ENCODE assay signal across 31 cellular contexts in genomic region chr12:124979568-124979967, GRCh38. TPM values are rescaled to one million over a fixed set of nuclear protein-coding genes. Genes with fewer than 3 reads are reported as not detected.
DNase-seq lines count a peak whose midpoint lies in the region; ATAC-seq, FAIRE-seq and TF ChIP-seq lines count a peak whose summit lies in the region.
"Had no signal": no experiment of that assay in that cellular context is flagged by ENCODE, and none has a peak within 500 bp of the region (broad histone marks: within the 10 kb centered on the region; RNA-seq: fewer than 3 reads in every experiment).

No MANE protein-coding gene starts in this region.

- no peak for ATAC-seq in DND-41 (ENCODE audit: insufficient read depth, low read depth)
- ATAC-seq in aorta (ENCODE audit: low FRiP score), result no peak
- ATAC-seq: natural killer cell had no signal

- no peaks in the 10 kb centered on the region for H3K23me2 ChIP-seq in H1 (ENCODE audit: low read depth, low read length)

- H2AK5ac ChIP-seq in H1 (ENCODE audit: low read depth, low read length), result no peak overlapping the region

- no peak overlapping the region for H3K14ac ChIP-seq in H1 (ENCODE audit: insufficient read length)

- no peak overlapping the region for H4K8ac ChIP-seq in H1 (ENCODE audit: extremely low read depth, insufficient read depth, low read length)

- no peak overlapping the region for H2BK15ac ChIP-seq in H1 (ENCODE audit: low read length)

- no peaks in the 10 kb centered on the region; the same call in 1 of the 2 replicates for H3K79me1 ChIP-seq in H1 (ENCODE audit: low read depth, low read length)

- no peak overlapping the region for H3K9ac ChIP-seq in DND-41 (ENCODE audit: low read depth, low read length)
- no peak overlapping the region for H3K9ac ChIP-seq in OCI-LY1 (ENCODE audit: low read length)
- no peak overlapping the region for H3K9ac ChIP-seq in H1 (replicated peaks in 1 of 4; ENCODE audit: extremely low read depth in 1 of 4, low read depth in 3 of 4, low read length in 3 of 4)

- TF ChIP-seq CTCF in DND-41 (IDR thresholded peaks at IDR 0.05; ENCODE audit: borderline replicate concordance, extremely low read depth, low read length, poor library complexity, severe bottlenecking), result peak; percentile 8
- peak; percentile 18; the same call in 1 of the 2 replicates for TF ChIP-seq CTCF in OCI-LY1 (IDR thresholded peaks at IDR 0.05; ENCODE audit: low read length)
- peak in 2 of 3 experiments; percentile 26; a peak in 2 of 4 replicates for TF ChIP-seq CTCF in H1 (IDR thresholded peaks at IDR 0.05; ENCODE audit: control extremely low read depth in 1 of 3, insufficient read depth in 1 of 3, low read depth in 1 of 3, low read length in 3 of 3)
- no peak for TF ChIP-seq CTCF in nephron progenitor cell (IDR thresholded peaks at IDR 0.05)

- WGBS in H1 (ENCODE audit: extremely low coverage in 1 of 2, insufficient coverage in 1 of 2, insufficient read length in 1 of 2, insufficient replicate concordance in 2 of 2, low coverage in 1 of 2, low lambda C conversion rate in 2 of 2, missing lambda C conversion rate in 1 of 2), 2 experiments, result 91% methylated on average over 10 of the region's 10 CpGs; no CpG with 5 or more reads in 1 of the 2 experiments
- WGBS in aorta, 2 donors, result 77 to 79% methylated on average over 10 of the region's 10 CpGs

- H4K5ac ChIP-seq in H1 (ENCODE audit: insufficient read length, low read depth, low read length), result no peak overlapping the region

- H3K9me2 ChIP-seq in OCI-LY1 (ENCODE audit: low read depth, low read length), result no peaks in the 10 kb centered on the region

- H3K27ac ChIP-seq in DND-41 (ENCODE audit: low read length) (no peak overlapping the region), OCI-LY1 (ENCODE audit: low read depth, low read length, poor library complexity, severe bottlenecking) (no peak overlapping the region), H1 (ENCODE audit: low read depth, low read length) (no peak overlapping the region), aorta (ENCODE audit: low read depth in 1 of 2, low read length in 2 of 2) (no peak overlapping the region)
- H3K27ac ChIP-seq: A549, HL-60, SJCRH30, testis had no signal

- no peak overlapping the region for H3K56ac ChIP-seq in H1 (replicated peaks; ENCODE audit: insufficient read length, low read depth, low read length)

- CTCF ChIA-PET in H1 (lab: Charles Lee; ENCODE audit: partially characterized antibody), result interaction anchor here (1.7 to 2.5 kb wide), 2 partner anchors 91 to 143 kb away, joined by 6 to 7 read pairs; no protein-coding TSS in a partner anchor

- TF ChIP-seq EP300 in H1 (IDR thresholded peaks at IDR 0.05; ENCODE audit: borderline replicate concordance in 1 of 2, low read depth in 2 of 2, low read length in 2 of 2), result no peak

- no peak overlapping the region for H3K18ac ChIP-seq in H1 (ENCODE audit: extremely low read depth, low read length)

- DNase-seq in DND-41, result no peak
- DNase-seq in H1 (ENCODE audit: low read depth in 1 of 2, low spot score in 2 of 2), result no peak
- DNase-seq in nephron progenitor cell, result no peak
- DNase-seq in germinal center (ENCODE audit: low spot score), result no peak
- DNase-seq in aorta, result no peak
- DNase-seq in activated CD8-positive, alpha-beta memory T cell treated with anti-CD3 and anti-CD28 coated beads, Interleukin-2, amount 50 U/mL, for 48 hours, result no peak
- no peak for DNase-seq in NCI-H1092 (lab: John Stamatoyannopoulos, UW)
- DNase-seq: activated B cell treated with CpG ODN at 0.5 μM for 24 hours; activated CD4-positive, alpha-beta T cell treated with anti-CD3 and anti-CD28 coated beads, Interleukin-2, amount 10 ng/mL, durations not matched to agents 7 days and 5 days; activated effector memory CD4-positive, alpha-beta T cell treated with anti-CD3 and anti-CD28 coated beads, Interleukin-2, amount 50 U/mL, for 16 hours; activated T-cell treated with anti-CD3 and anti-CD28 coated beads, Interleukin-2, amount 50 U/mL, for 24 hours; AML-193; CD4-positive, CD25-positive, alpha-beta regulatory T cell; effector memory CD4-positive, alpha-beta T cell; Karpas-422; kidney glomerular epithelial cell; natural killer cell; NCI-H1436 treated with DMSO at 0.1 percent for 48 hours; NCI-H2107; NCI-H748 treated with DMSO at 0.1 percent for 48 hours; SJCRH30; stimulated activated naive CD4-positive, alpha-beta T cell treated with Interleukin-2 at 50 U/mL for 16 hours; T1000; testis had no signal

- no peak overlapping the region for H2BK20ac ChIP-seq in H1 (ENCODE audit: low read length)

- H3K27me3 Mint-ChIP-seq in nephron progenitor cell (ENCODE audit: low read depth, poor library complexity), result no peaks in the 10 kb centered on the region
- H3K27me3 Mint-ChIP-seq: activated B cell treated with CpG ODN at 0.5 μM for 24 hours; activated CD4-positive, alpha-beta T cell treated with anti-CD3 and anti-CD28 coated beads, Interleukin-2, amount 10 ng/mL, durations not matched to agents 7 days and 5 days; activated naive CD8-positive, alpha-beta T cell; activated T-cell treated with anti-CD3 and anti-CD28 coated beads, Interleukin-2, amount 50 U/mL, for 24 hours; CD4-positive, CD25-positive, alpha-beta regulatory T cell had no signal

- H3K79me2 ChIP-seq in DND-41 (ENCODE audit: insufficient read depth, low read length) (peaks cover 1% of the 10 kb centered on the region; the same call in 1 of the 2 replicates), OCI-LY1 (ENCODE audit: insufficient read depth, low read length) (no peaks in the 10 kb centered on the region), H1 (ENCODE audit: control insufficient read depth in 1 of 2, insufficient read depth in 2 of 2, low read length in 2 of 2) (no peaks in the 10 kb centered on the region; a peak in 1 of 4 replicates)

- no peak overlapping the region for H2BK120ac ChIP-seq in H1 (replicated peaks; ENCODE audit: low read depth, low read length)

- H3K9me3 ChIP-seq in DND-41 (ENCODE audit: insufficient read depth, low read length, severe bottlenecking) (no peaks in the 10 kb centered on the region), OCI-LY1 (ENCODE audit: low read length) (no peaks in the 10 kb centered on the region), H1 (ENCODE audit: insufficient read depth in 2 of 2, low read depth in 1 of 2, low read length in 1 of 2) (no peaks in the 10 kb centered on the region), aorta (ENCODE audit: control insufficient read depth, low read length) (no peaks in the 10 kb centered on the region)
- H3K9me3 ChIP-seq: A549, SJCRH30, testis had no signal

- H4K20me1 ChIP-seq in DND-41 (ENCODE audit: insufficient read depth, low read length), result peaks cover 19% of the 10 kb centered on the region; the same call in 1 of the 2 replicates
- no peaks in the 10 kb centered on the region for H4K20me1 ChIP-seq in OCI-LY1 (ENCODE audit: insufficient read depth, low read length)
- peaks cover 3 to 8% of the 10 kb centered on the region in 2 experiments for H4K20me1 ChIP-seq in H1 (replicated peaks in 1 of 2; ENCODE audit: control insufficient read depth in 1 of 2, insufficient read depth in 2 of 2, low read length in 2 of 2)

- H3K27ac Mint-ChIP-seq in nephron progenitor cell, result peak overlapping the region; percentile 33
- H3K27ac Mint-ChIP-seq: activated B cell treated with CpG ODN at 0.5 μM for 24 hours; activated CD4-positive, alpha-beta T cell treated with anti-CD3 and anti-CD28 coated beads, Interleukin-2, amount 10 ng/mL, durations not matched to agents 7 days and 5 days; activated naive CD8-positive, alpha-beta T cell; activated T-cell treated with anti-CD3 and anti-CD28 coated beads, Interleukin-2, amount 50 U/mL, for 24 hours; CD4-positive, CD25-positive, alpha-beta regulatory T cell; natural killer cell had no signal

- H3K4ac ChIP-seq in H1 (replicated peaks; ENCODE audit: insufficient read length, low read depth, low read length), result no peak overlapping the region

- peaks cover 58% of the 10 kb centered on the region for H3K36me3 Mint-ChIP-seq in nephron progenitor cell (ENCODE audit: low read depth)
- H3K36me3 Mint-ChIP-seq: natural killer cell had no signal

- H2BK5ac ChIP-seq in H1 (ENCODE audit: low read depth, low read length), result no peak overlapping the region

- H3K4me1 ChIP-seq in DND-41 (ENCODE audit: insufficient read depth, low read length) (no peaks in the 10 kb centered on the region), OCI-LY1 (ENCODE audit: insufficient read depth, low read length, severe bottlenecking) (peaks cover 4% of the 10 kb centered on the region), H1 (replicated peaks in 1 of 4; ENCODE audit: control insufficient read depth in 3 of 4, insufficient read depth in 4 of 4, low read length in 3 of 4) (no peaks in the 10 kb centered on the region), aorta (ENCODE audit: control insufficient read depth in 1 of 2, insufficient read depth in 2 of 2, low read length in 2 of 2) (no peaks in the 10 kb centered on the region)
- H3K4me1 ChIP-seq: A549, SJCRH30, testis had no signal

- peak; percentile 32 to 34; a peak in 3 of 4 replicates for TF ChIP-seq RAD21 in H1 (IDR thresholded peaks at IDR 0.05 in 1 of 2, conservative IDR thresholded peaks at IDR 0.05 in 1 of 2; ENCODE audit: low read depth in 2 of 2, low read length in 2 of 2)

- H3K4me3 ChIP-seq in DND-41 (ENCODE audit: low read depth in 1 of 2, low read length in 2 of 2) (no peak overlapping the region), OCI-LY1 (ENCODE audit: low read depth, low read length, poor library complexity, severe bottlenecking) (no peak overlapping the region), H1 (ENCODE audit: extremely low read depth in 1 of 4, insufficient read depth in 2 of 4, low read depth in 3 of 4, low read length in 4 of 4) (no peak overlapping the region), aorta (ENCODE audit: low read length in 2 of 2) (no peak overlapping the region)
- H3K4me3 ChIP-seq: A549, SJCRH30, smooth muscle cell, testis had no signal

- no peak overlapping the region for H3K23ac ChIP-seq in H1 (ENCODE audit: insufficient read length)

- H2AFZ ChIP-seq in DND-41 (ENCODE audit: low read depth, low read length) (no peak overlapping the region), OCI-LY1 (ENCODE audit: low read length) (no peak overlapping the region), H1 (ENCODE audit: low read length) (no peak overlapping the region)

- peaks cover 84% of the 10 kb centered on the region for H3K36me3 ChIP-seq in DND-41 (ENCODE audit: insufficient read depth, low read length)
- H3K36me3 ChIP-seq in OCI-LY1 (ENCODE audit: insufficient read depth, low read length), result peaks cover 81% of the 10 kb centered on the region
- peaks cover 32 to 66% (median 53%) of the 10 kb centered on the region in 4 experiments for H3K36me3 ChIP-seq in H1 (ENCODE audit: control insufficient read depth in 2 of 4, insufficient read depth in 4 of 4, low read length in 3 of 4)
- H3K36me3 ChIP-seq in aorta (ENCODE audit: control insufficient read depth in 1 of 2, insufficient read depth in 2 of 2, low read length in 1 of 2), result peaks cover 3 to 17% of the 10 kb centered on the region in 2 donors

- POLR2A ChIA-PET in H1 (lab: Charles Lee; ENCODE audit: partially characterized antibody), result interaction anchor here (1.4 to 2.1 kb wide), 4 partner anchors 11 to 89 kb away, joined by 3 to 8 read pairs (median 3); no protein-coding TSS in a partner anchor

- intact Hi-C loops in aorta (cut with DNase I), result no loop called here

- no peak for FAIRE-seq in H1 (lab: Jason Lieb, UNC)
- FAIRE-seq: A549, colon, GM19239 had no signal

- no peak overlapping the region for H3K4me3 Mint-ChIP-seq in nephron progenitor cell
- H3K4me3 Mint-ChIP-seq: activated B cell treated with CpG ODN at 0.5 μM for 24 hours; activated CD4-positive, alpha-beta T cell treated with anti-CD3 and anti-CD28 coated beads, Interleukin-2, amount 10 ng/mL, durations not matched to agents 7 days and 5 days; activated naive CD8-positive, alpha-beta T cell; activated T-cell treated with anti-CD3 and anti-CD28 coated beads, Interleukin-2, amount 50 U/mL, for 24 hours; CD4-positive, CD25-positive, alpha-beta regulatory T cell; natural killer cell had no signal

- no peaks in the 10 kb centered on the region for H3K27me3 ChIP-seq in DND-41 (ENCODE audit: insufficient read depth, low read length, poor library complexity)
- H3K27me3 ChIP-seq in OCI-LY1 (ENCODE audit: insufficient read depth, low read length), result no peaks in the 10 kb centered on the region
- H3K27me3 ChIP-seq in H1 (replicated peaks in 1 of 4; ENCODE audit: control insufficient read depth in 3 of 4, extremely low read depth in 1 of 4, insufficient read depth in 3 of 4, low read length in 3 of 4), result no peaks in the 10 kb centered on the region
- no peaks in the 10 kb centered on the region for H3K27me3 ChIP-seq in aorta (ENCODE audit: control insufficient read depth in 1 of 2, insufficient read depth in 2 of 2, low read length in 1 of 2)
- H3K27me3 ChIP-seq: SJCRH30, testis had no signal

- H2BK12ac ChIP-seq in H1 (ENCODE audit: low read depth, low read length), result no peak overlapping the region

- no peaks in the 10 kb centered on the region for H3K4me1 Mint-ChIP-seq in nephron progenitor cell
- H3K4me1 Mint-ChIP-seq: activated CD4-positive, alpha-beta T cell treated with anti-CD3 and anti-CD28 coated beads, Interleukin-2, amount 10 ng/mL, durations not matched to agents 7 days and 5 days; natural killer cell had no signal

- no peak overlapping the region for H3K4me2 ChIP-seq in DND-41 (ENCODE audit: insufficient read depth, low read length)
- H3K4me2 ChIP-seq in OCI-LY1 (ENCODE audit: low read length), result no peak overlapping the region
- H3K4me2 ChIP-seq in H1 (ENCODE audit: insufficient read depth in 1 of 2, low read depth in 2 of 2, low read length in 2 of 2), result no peak overlapping the region
- H3K4me2 ChIP-seq: A549, smooth muscle cell had no signal

- H4K91ac ChIP-seq in H1 (replicated peaks; ENCODE audit: insufficient read length, low read length), result no peak overlapping the region

- no peaks in the 10 kb centered on the region for H3F3A ChIP-seq in OCI-LY1 (ENCODE audit: insufficient read depth, low read length)

- H3K9me3 Mint-ChIP-seq in nephron progenitor cell, result no peaks in the 10 kb centered on the region
- H3K9me3 Mint-ChIP-seq: activated B cell treated with CpG ODN at 0.5 μM for 24 hours; activated CD4-positive, alpha-beta T cell treated with anti-CD3 and anti-CD28 coated beads, Interleukin-2, amount 10 ng/mL, durations not matched to agents 7 days and 5 days; activated T-cell treated with anti-CD3 and anti-CD28 coated beads, Interleukin-2, amount 50 U/mL, for 24 hours; CD4-positive, CD25-positive, alpha-beta regulatory T cell; natural killer cell had no signal

- TF ChIP-seq POLR2A in H1 (IDR thresholded peaks at IDR 0.05; ENCODE audit: control extremely low read depth in 1 of 2, low read depth in 2 of 2, low read length in 2 of 2), result no peak

RNA-seq across cellular contexts. Expression of gene DHX37, which starts 9.4 kb away (rescaled TPM):
- total RNA-seq in H1 (2021; fragmentation: NEBNext Ultra II Directional; extraction: Animal tissue kit (Norgen Biotek cat#: 25700)), result 46.2 and 47.3 TPM in 2 replicates
- 17.0 and 30.5 TPM in 2 replicates for polyA plus RNA-seq in H1 (2011; rRNA removed)
- polyA plus RNA-seq in H1 (2011; cell fraction: cytosol; rRNA removed), result 18.7 TPM
- polyA plus RNA-seq in H1 (2011; cell fraction: nucleus; rRNA removed), result 50.5 TPM
- polyA plus RNA-seq in H1 (2012, experiment 1 of 2), result 26.1 to 33.7 TPM (median 30.3 TPM) in 4 replicates
- polyA plus RNA-seq in H1 (2012, experiment 2 of 2), result 33.1 TPM
- 17.9 TPM for polyA plus RNA-seq in H1 (2013, experiment 1 of 2)
- 16.1 TPM for polyA plus RNA-seq in H1 (2013, experiment 2 of 2)
- 22.0 and 23.8 TPM in 2 replicates for polyA minus RNA-seq in H1 (2011; rRNA and poly(A)+ RNA removed)
- 22.6 TPM for polyA minus RNA-seq in H1 (2011; cell fraction: cytosol; rRNA and poly(A)+ RNA removed)
- polyA minus RNA-seq in H1 (2011; cell fraction: nucleus; rRNA and poly(A)+ RNA removed), result 29.6 TPM
- 10 to 100 TPM; 14.8 to 17.1 TPM for total RNA-seq in aorta
- polyA plus RNA-seq in aorta, result 1 to 10 TPM; 3.9 to 8.6 TPM

RNA-seq across cellular contexts. Expression of gene BRI3BP, which starts 13.9 kb away (rescaled TPM):
- total RNA-seq in H1 (2021; fragmentation: NEBNext Ultra II Directional; extraction: Animal tissue kit (Norgen Biotek cat#: 25700)), result 13.4 and 14.2 TPM in 2 replicates
- 5.0 and 5.4 TPM in 2 replicates for polyA plus RNA-seq in H1 (2011; rRNA removed)
- polyA plus RNA-seq in H1 (2011; cell fraction: cytosol; rRNA removed), result 4.6 TPM
- 3.0 TPM for polyA plus RNA-seq in H1 (2011; cell fraction: nucleus; rRNA removed)
- 5.2 to 6.8 TPM (median 5.7 TPM) in 4 replicates for polyA plus RNA-seq in H1 (2012, experiment 1 of 2)
- polyA plus RNA-seq in H1 (2012, experiment 2 of 2), result 2.8 TPM
- 11.2 TPM for polyA plus RNA-seq in H1 (2013, experiment 1 of 2)
- polyA plus RNA-seq in H1 (2013, experiment 2 of 2), result 12.8 TPM
- 7.6 and 9.6 TPM in 2 replicates for polyA minus RNA-seq in H1 (2011; rRNA and poly(A)+ RNA removed)
- 6.7 TPM for polyA minus RNA-seq in H1 (2011; cell fraction: cytosol; rRNA and poly(A)+ RNA removed)
- 5.4 TPM for polyA minus RNA-seq in H1 (2011; cell fraction: nucleus; rRNA and poly(A)+ RNA removed)
- total RNA-seq in aorta, result 1 to 10 TPM; 3.6 to 5.2 TPM
- polyA plus RNA-seq in aorta, result 1 to 10 TPM; 1.7 to 3.3 TPM
